9 cellular contexts compared by ENCODE assay signal in the genomic region with DNA sequence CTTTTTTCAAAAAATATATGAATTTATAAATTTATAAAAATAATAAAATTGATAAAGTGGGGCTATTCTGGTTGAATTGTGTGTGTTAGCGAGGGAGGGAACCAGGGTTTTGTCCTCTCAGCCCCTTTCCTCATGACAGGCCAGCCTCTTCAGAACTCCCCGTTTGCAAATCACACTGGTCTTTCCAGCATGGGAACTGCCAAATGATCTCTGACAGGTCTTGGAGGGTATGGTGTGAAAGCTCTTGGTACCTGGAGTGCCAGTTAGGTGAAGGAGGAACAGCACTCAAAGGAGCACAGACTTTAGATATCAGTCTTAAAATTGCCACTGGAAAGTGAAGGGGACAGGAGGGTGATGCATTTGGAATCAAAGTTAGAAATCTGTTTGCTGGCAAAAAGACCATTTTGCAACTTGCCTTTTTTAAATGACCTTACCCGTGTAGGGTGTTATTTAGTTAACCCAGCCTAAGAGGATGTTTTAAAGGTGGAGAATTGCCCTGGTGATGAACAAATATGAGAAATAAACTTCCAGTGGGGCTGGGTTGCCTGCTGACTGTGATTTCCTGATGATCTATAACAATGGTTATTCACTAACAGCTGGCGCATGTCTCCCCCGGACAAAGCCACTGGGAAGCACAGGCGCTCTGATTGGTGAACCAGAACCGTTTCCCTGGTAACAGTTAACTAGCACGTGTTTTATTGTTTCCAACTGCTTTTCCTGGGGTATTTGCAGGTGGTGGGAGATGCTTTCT.
DNase-seq lines count a peak whose midpoint lies in the region; ATAC-seq, FAIRE-seq and TF ChIP-seq lines count a peak whose summit lies in the region.
"Had no signal": no experiment of that assay in that cellular context is flagged by ENCODE, and none has a peak within 500 bp of the region (broad histone marks: within the 10 kb centered on the region; RNA-seq: fewer than 3 reads in every experiment).

No MANE protein-coding gene starts in this region.

- H3K4me1 ChIP-seq in lung (ENCODE audit: control insufficient read depth in 2 of 2, insufficient read depth in 2 of 2, low read length in 2 of 2) = peaks cover 1 to 4% of the 10 kb centered on the region in 2 donors
- no peaks in the 10 kb centered on the region for H3K4me1 ChIP-seq in MM.1S (ENCODE audit: low read length)
- H3K4me1 ChIP-seq: suprapubic skin had no signal

- no peak overlapping the region for H3K9ac ChIP-seq in MM.1S (ENCODE audit: low read length)

- H3F3A ChIP-seq in MM.1S (ENCODE audit: insufficient read depth, low read length) = no peaks in the 10 kb centered on the region

- H4K20me1 ChIP-seq in MM.1S (ENCODE audit: insufficient read depth, low read length) = no peaks in the 10 kb centered on the region

- H3K9me3 ChIP-seq in lung (ENCODE audit: control insufficient read depth in 2 of 2, insufficient read depth in 1 of 2, low read length in 1 of 2) (no peaks in the 10 kb centered on the region), MM.1S (replicated peaks; ENCODE audit: insufficient read depth, low read length) (no peaks in the 10 kb centered on the region)
- H3K9me3 ChIP-seq: suprapubic skin had no signal

- H3K4me3 ChIP-seq in lung (no peak overlapping the region), MM.1S (ENCODE audit: low read length) (no peak overlapping the region)
- H3K4me3 ChIP-seq: suprapubic skin had no signal

- no peaks in the 10 kb centered on the region for H3K9me2 ChIP-seq in MM.1S (replicated peaks; ENCODE audit: insufficient read depth, low read length)

- ATAC-seq in lung (ENCODE audit: insufficient read depth, low FRiP score) (peak; percentile 63), GM19328 (IDR thresholded peaks at IDR 0.05; ENCODE audit: unreplicated experiment) (no peak), HG03045 (IDR thresholded peaks at IDR 0.05; ENCODE audit: unreplicated experiment) (no peak)

- no peak overlapping the region for H3K4me2 ChIP-seq in MM.1S (ENCODE audit: low read depth, low read length)

- no peaks in the 10 kb centered on the region for H3K79me2 ChIP-seq in MM.1S (ENCODE audit: low read length)

- DNase-seq in D721Med (ENCODE audit: insufficient read length, low spot score) (no peak), NCI-H2196 treated with DMSO at 0.1 percent for 48 hours (lab: John Stamatoyannopoulos, UW; ENCODE audit: unreplicated experiment) (peak; percentile 31), dedifferentiated amniotic fluid mesenchymal stem cell (ENCODE audit: extremely low spot score) (peak; percentile 66), lung (ENCODE audit: low spot score) (peak; percentile 51), MM.1S (no peak), AML-193 (lab: John Stamatoyannopoulos, UW) (no peak)

- TF ChIP-seq CTCF in D721Med (IDR thresholded peaks at IDR 0.05; ENCODE audit: insufficient read depth, missing control alignments) (no peak), lung (IDR thresholded peaks at IDR 0.05; ENCODE audit: control extremely low read depth, extremely low read depth) (no peak), MM.1S (IDR thresholded peaks at IDR 0.05; ENCODE audit: low read length) (no peak)

- H3K27ac ChIP-seq in lung (ENCODE audit: low read depth in 1 of 2, low read length in 1 of 2) (peak overlapping the region in 1 of 2 donors; percentile 70), MM.1S (ENCODE audit: low read length) (no peak overlapping the region)
- H3K27ac ChIP-seq: suprapubic skin had no signal

- no peak overlapping the region for H2AFZ ChIP-seq in MM.1S (ENCODE audit: low read length)

- 28 to 41% methylated on average over 8 of the region's 8 CpGs for WGBS in lung, 2 donors

- FAIRE-seq in D721Med (lab: Jason Lieb, UNC) = peak; percentile 87

- no peaks in the 10 kb centered on the region for H3K36me3 ChIP-seq in lung (ENCODE audit: control insufficient read depth in 2 of 2, insufficient read depth in 2 of 2, low read length in 2 of 2)
- no peaks in the 10 kb centered on the region for H3K36me3 ChIP-seq in MM.1S (replicated peaks; ENCODE audit: insufficient read depth, low read length)
- H3K36me3 ChIP-seq: suprapubic skin had no signal

- H3K27me3 ChIP-seq in lung (ENCODE audit: control insufficient read depth, insufficient read depth) (no peaks in the 10 kb centered on the region), MM.1S (replicated peaks; ENCODE audit: insufficient read depth, low read length) (no peaks in the 10 kb centered on the region)
- H3K27me3 ChIP-seq: suprapubic skin had no signal

Comparison
In these comparisons a context has a peak if more than half of its experiments do, and no peak if none do; other contexts are left out.
1. DNase-seq: peak in NCI-H2196 treated with DMSO at 0.1 percent for 48 hours (single experiment), dedifferentiated amniotic fluid mesenchymal stem cell (single experiment) and lung (single experiment); none in D721Med (single experiment), MM.1S (single experiment) and AML-193 (0 of 2).